In the genomic region with DNA sequence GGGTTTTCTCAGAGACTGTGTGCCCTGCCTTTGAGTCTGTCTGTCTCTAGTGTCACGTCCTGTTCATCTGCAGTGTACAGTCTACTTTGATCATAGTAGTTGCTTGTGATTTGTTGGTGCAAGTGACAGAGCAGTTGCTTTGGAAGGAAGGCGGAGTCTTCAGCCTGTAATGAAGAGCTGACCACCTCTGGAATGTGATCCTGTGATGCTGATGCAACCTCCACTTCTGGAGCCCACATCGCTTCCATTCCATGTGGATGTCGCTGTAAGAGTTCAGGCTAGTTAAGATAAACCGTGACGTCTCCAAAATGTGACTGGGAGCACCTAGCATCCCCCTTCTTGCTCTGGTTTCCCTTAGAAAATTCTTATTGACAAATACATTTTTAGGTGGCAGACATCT, we compare ENCODE assay signal across 18 cellular contexts.
DNase-seq lines count a peak whose midpoint lies in the region; ATAC-seq and TF ChIP-seq lines count a peak whose summit lies in the region.
"Had no signal": no experiment of that assay in that cellular context is flagged by ENCODE, and none has a peak within 500 bp of the region (broad histone marks: within the 10 kb centered on the region; RNA-seq: fewer than 3 reads in every experiment).

No MANE protein-coding gene starts in this region.

- H3K27ac ChIP-seq in OCI-LY1 (ENCODE audit: low read depth, low read length, poor library complexity, severe bottlenecking), result peak overlapping the region; percentile 95
- H3K27ac ChIP-seq: 22Rv1 had no signal

- peaks cover 31% of the 10 kb centered on the region for H3K9me3 Mint-ChIP-seq in nephron progenitor cell

- no peak overlapping the region for H3K4me3 Mint-ChIP-seq in nephron progenitor cell
- H3K4me3 Mint-ChIP-seq: CD4-positive, alpha-beta T cell had no signal

- peaks cover 62% of the 10 kb centered on the region for H3K36me3 Mint-ChIP-seq in nephron progenitor cell (ENCODE audit: low read depth)

- DNase-seq in AG10803 (ENCODE audit: low read depth) (peak; percentile 36), choroid plexus epithelial cell (ENCODE audit: low read depth) (peak; percentile 57), nephron progenitor cell (no peak), head of caudate nucleus (no peak), NCI-H345 treated with DMSO at 0.1 percent for 48 hours (lab: John Stamatoyannopoulos, UW; ENCODE audit: unreplicated experiment) (no peak)
- DNase-seq: BE2C; CD4-positive, alpha-beta T cell; NCI-H1105 treated with DMSO at 0.1 percent for 48 hours; NCI-H187 treated with DMSO at 0.1 percent for 48 hours; NCI-H2171; NCI-H446 treated with DMSO at 0.1 percent for 48 hours; RPMI8226; SIG-M5 had no signal

- no peaks in the 10 kb centered on the region for H3F3A ChIP-seq in OCI-LY1 (ENCODE audit: insufficient read depth, low read length)

- no peaks in the 10 kb centered on the region; the same call in 1 of the 2 replicates for H3K36me3 ChIP-seq in OCI-LY1 (ENCODE audit: insufficient read depth, low read length)
- H3K36me3 ChIP-seq: BE2C had no signal

- peak overlapping the region; percentile 21 for H3K27ac Mint-ChIP-seq in nephron progenitor cell
- H3K27ac Mint-ChIP-seq: CD4-positive, alpha-beta T cell had no signal

- H3K9ac ChIP-seq in OCI-LY1 (ENCODE audit: low read length), result no peak overlapping the region

- peaks cover 64% of the 10 kb centered on the region for H3K4me1 ChIP-seq in OCI-LY1 (ENCODE audit: insufficient read depth, low read length, severe bottlenecking)
- H3K4me1 ChIP-seq: BE2C had no signal

- H2AFZ ChIP-seq in OCI-LY1 (ENCODE audit: low read length), result no peak overlapping the region

- no peaks in the 10 kb centered on the region for H3K27me3 ChIP-seq in OCI-LY1 (ENCODE audit: insufficient read depth, low read length)
- H3K27me3 ChIP-seq: BE2C had no signal

- intact Hi-C loops in head of caudate nucleus (cut with DNase I), result no loop called here

- ATAC-seq in HG02678 (IDR thresholded peaks at IDR 0.05; ENCODE audit: unreplicated experiment), result no peak
- ATAC-seq in HG03280 (IDR thresholded peaks at IDR 0.05; ENCODE audit: unreplicated experiment), result no peak
- ATAC-seq: GM12878 had no signal

- H3K4me1 Mint-ChIP-seq in nephron progenitor cell, result peaks cover 12% of the 10 kb centered on the region

- peaks cover 5% of the 10 kb centered on the region; the same call in 1 of the 2 replicates for H3K9me3 ChIP-seq in OCI-LY1 (ENCODE audit: low read length)
- H3K9me3 ChIP-seq: BE2C had no signal

- H3K27me3 Mint-ChIP-seq in nephron progenitor cell (ENCODE audit: low read depth, poor library complexity), result peaks cover 2% of the 10 kb centered on the region
- H3K27me3 Mint-ChIP-seq: CD4-positive, alpha-beta T cell had no signal

- H3K4me3 ChIP-seq in AG10803 (ENCODE audit: low read length), result no peak overlapping the region
- no peak overlapping the region for H3K4me3 ChIP-seq in OCI-LY1 (ENCODE audit: low read depth, low read length, poor library complexity, severe bottlenecking)
- H3K4me3 ChIP-seq in choroid plexus epithelial cell (ENCODE audit: low read depth, low read length), result no peak overlapping the region
- H3K4me3 ChIP-seq: GM12878 had no signal

- no peak overlapping the region; the same call in 1 of the 2 replicates for H3K4me2 ChIP-seq in OCI-LY1 (ENCODE audit: low read length)

- no peaks in the 10 kb centered on the region for H3K9me2 ChIP-seq in OCI-LY1 (ENCODE audit: low read depth, low read length)

- H3K79me2 ChIP-seq in OCI-LY1 (ENCODE audit: insufficient read depth, low read length), result no peaks in the 10 kb centered on the region

- H4K20me1 ChIP-seq in OCI-LY1 (ENCODE audit: insufficient read depth, low read length), result no peaks in the 10 kb centered on the region

- TF ChIP-seq CTCF in AG10803 (conservative IDR thresholded peaks at IDR 0.05; ENCODE audit: low read length) (no peak), OCI-LY1 (IDR thresholded peaks at IDR 0.05; ENCODE audit: low read length) (no peak), choroid plexus epithelial cell (conservative IDR thresholded peaks at IDR 0.05; ENCODE audit: low read depth, low read length) (no peak), nephron progenitor cell (IDR thresholded peaks at IDR 0.05) (no peak)

Comparison
In these comparisons a context has a peak if more than half of its experiments do, and no peak if none do; other contexts are left out.
1. DNase-seq: peak in AG10803 (single experiment) and choroid plexus epithelial cell (single experiment); none in nephron progenitor cell (single experiment), head of caudate nucleus (0 of 42) and NCI-H345 treated with DMSO at 0.1 percent for 48 hours (single experiment).